ENCODE assay signal across 16 cellular contexts in the genomic region with DNA sequence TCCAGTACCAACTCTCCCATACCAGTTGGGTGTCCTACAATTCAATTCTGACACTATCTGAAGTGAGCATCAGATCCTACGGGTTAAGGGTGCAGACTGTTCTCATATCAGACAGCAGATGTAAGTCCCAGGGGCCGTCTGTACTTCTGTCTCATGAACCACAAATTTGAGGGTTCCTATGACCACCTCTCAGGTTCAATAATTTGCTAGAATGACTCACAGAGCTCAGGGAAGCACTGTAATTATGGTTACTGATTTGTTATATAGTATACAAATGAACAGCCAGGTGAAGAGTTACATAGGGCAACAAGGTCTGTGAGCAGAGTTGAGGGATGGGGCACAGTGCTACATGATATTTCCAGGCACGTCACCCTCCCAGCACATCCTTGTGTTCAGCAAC.
DNase-seq lines count a peak whose midpoint lies in the region; ATAC-seq lines count a peak whose summit lies in the region.
"Had no signal": no experiment of that assay in that cellular context is flagged by ENCODE, and none has a peak within 500 bp of the region (broad histone marks: within the 10 kb centered on the region; RNA-seq: fewer than 3 reads in every experiment).

No MANE protein-coding gene starts in this region.

- H3K36me3 Mint-ChIP-seq in activated CD4-positive, alpha-beta memory T cell treated with anti-CD3 and anti-CD28 coated beads for 36 hours, result no peaks in the 10 kb centered on the region

- peaks cover 24% of the 10 kb centered on the region for H3K27me3 Mint-ChIP-seq in activated CD4-positive, alpha-beta memory T cell treated with anti-CD3 and anti-CD28 coated beads for 36 hours
- H3K27me3 Mint-ChIP-seq: dendritic cell treated with granulocyte-macrophage colony-stimulating factor and Interleukin-4, amounts not matched to agents 40 ng/mL and 50 ng/mL, for 4 days had no signal

- POLR2A ChIA-PET in activated CD4-positive, alpha-beta memory T cell treated with anti-CD3 and anti-CD28 coated beads for 36 hours (lab: Charles Lee), result no interaction called here

- no peak for DNase-seq in activated CD4-positive, alpha-beta memory T cell treated with anti-CD3 and anti-CD28 coated beads for 36 hours
- DNase-seq in NCI-H446 treated with DMSO at 0.1 percent for 48 hours (lab: John Stamatoyannopoulos, UW) (no peak), middle frontal gyrus (ENCODE audit: extremely low spot score, low spot score) (no peak)
- no peak for DNase-seq in stimulated activated CD4-positive, alpha-beta T cell treated with anti-CD3 and anti-CD28 coated beads, Interleukin-4, amount 100 ng/mL, for 1 hour
- DNase-seq: activated effector memory CD4-positive, alpha-beta T cell treated with Interleukin-2 at 50 U/mL for 16 hours; H7; left cardiac atrium; NCI-H187; NCI-H524; stimulated activated CD4-positive, alpha-beta T cell treated with anti-CD3 and anti-CD28 coated beads, Interleukin-12 subunit alpha, Interleukin-12 subunit beta, amount 100 ng/mL, for 4 hours had no signal

- no peak overlapping the region for H3K4me3 Mint-ChIP-seq in activated CD4-positive, alpha-beta memory T cell treated with anti-CD3 and anti-CD28 coated beads for 36 hours
- H3K4me3 Mint-ChIP-seq: dendritic cell treated with granulocyte-macrophage colony-stimulating factor and Interleukin-4, amounts not matched to agents 40 ng/mL and 50 ng/mL, for 4 days had no signal

- no peak overlapping the region for H3K27ac Mint-ChIP-seq in activated CD4-positive, alpha-beta memory T cell treated with anti-CD3 and anti-CD28 coated beads for 36 hours
- H3K27ac Mint-ChIP-seq: dendritic cell treated with granulocyte-macrophage colony-stimulating factor and Interleukin-4, amounts not matched to agents 40 ng/mL and 50 ng/mL, for 4 days had no signal

- intact Hi-C loops in activated CD4-positive, alpha-beta memory T cell treated with anti-CD3 and anti-CD28 coated beads for 36 hours (cut with micrococcal nuclease), result no loop called here

- H3K9me3 Mint-ChIP-seq in activated CD4-positive, alpha-beta memory T cell treated with anti-CD3 and anti-CD28 coated beads for 36 hours, result no peaks in the 10 kb centered on the region
- H3K9me3 Mint-ChIP-seq: dendritic cell treated with granulocyte-macrophage colony-stimulating factor and Interleukin-4, amounts not matched to agents 40 ng/mL and 50 ng/mL, for 4 days had no signal

- peaks cover 14% of the 10 kb centered on the region for H3K4me1 Mint-ChIP-seq in activated CD4-positive, alpha-beta memory T cell treated with anti-CD3 and anti-CD28 coated beads for 36 hours (ENCODE audit: low read depth)

- CTCF ChIA-PET in activated CD4-positive, alpha-beta memory T cell treated with anti-CD3 and anti-CD28 coated beads for 36 hours (lab: Charles Lee), result no interaction called here

- ATAC-seq in GM18861 (IDR thresholded peaks at IDR 0.05; ENCODE audit: unreplicated experiment), result peak; percentile 62
- peak; percentile 39 for ATAC-seq in GM21515 (IDR thresholded peaks at IDR 0.05; ENCODE audit: unreplicated experiment)
- ATAC-seq in HG02973 (IDR thresholded peaks at IDR 0.05; ENCODE audit: unreplicated experiment), result peak; percentile 35
- peak; percentile 62 for ATAC-seq in HG03571 (IDR thresholded peaks at IDR 0.05; ENCODE audit: unreplicated experiment)
- ATAC-seq: left cardiac atrium, SK-N-SH treated with all-trans-retinoic acid at 6 μM for 48 hours had no signal
